In the genomic region with DNA sequence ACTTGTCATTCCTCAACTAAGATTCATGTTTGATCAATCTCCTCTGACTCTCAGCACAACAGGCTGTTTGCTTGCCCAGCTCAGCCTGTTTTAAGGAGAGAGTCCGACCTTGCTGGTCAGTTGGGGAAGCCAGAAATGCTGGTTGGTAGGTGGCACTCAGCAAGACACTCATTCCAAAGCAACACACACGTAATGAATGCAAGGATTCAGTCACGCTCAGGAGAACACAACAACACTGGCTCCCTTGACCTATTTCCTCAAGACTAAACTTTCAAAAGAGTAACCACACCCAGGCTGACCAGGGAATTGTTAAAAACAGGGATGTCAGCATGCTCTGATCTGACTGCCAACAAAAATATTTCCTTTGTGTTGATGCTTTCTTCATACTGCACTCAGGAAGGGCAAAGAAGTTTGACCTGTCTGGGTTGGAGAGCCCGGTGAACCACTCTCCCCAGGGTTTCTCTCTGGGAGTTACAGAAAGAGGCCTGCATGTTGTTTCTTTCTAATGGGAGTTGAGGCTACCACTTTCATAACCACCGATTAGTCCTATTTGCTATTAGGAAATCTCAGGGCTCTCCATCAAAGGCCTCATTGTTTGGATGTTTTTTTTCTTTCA, we compare ENCODE assay signal across 9 cellular contexts. TPM values are rescaled to one million over a fixed set of nuclear protein-coding genes. Genes with fewer than 3 reads are reported as not detected.
DNase-seq lines count a peak whose midpoint lies in the region; ATAC-seq and TF ChIP-seq lines count a peak whose summit lies in the region.
"Had no signal": no experiment of that assay in that cellular context is flagged by ENCODE, and none has a peak within 500 bp of the region (broad histone marks: within the 10 kb centered on the region; RNA-seq: fewer than 3 reads in every experiment).

No MANE protein-coding gene starts in this region.

- 57% methylated on average over 5 of the region's 5 CpGs for WGBS in smooth muscle cell (ENCODE audit: low lambda C conversion rate)

- TF ChIP-seq CTCF in astrocyte of the spinal cord (IDR thresholded peaks at IDR 0.05; ENCODE audit: low read depth, low read length): no peak
- TF ChIP-seq CTCF in smooth muscle cell (IDR thresholded peaks at IDR 0.05; ENCODE audit: borderline replicate concordance, insufficient read depth, poor library complexity, severe bottlenecking): no peak

- no peaks in the 10 kb centered on the region for H3F3A ChIP-seq in smooth muscle cell (ENCODE audit: low read depth)

- H2AFZ ChIP-seq in smooth muscle cell (ENCODE audit: low read depth): peak overlapping the region; percentile 0

- peaks cover 5% of the 10 kb centered on the region for H3K4me1 ChIP-seq in smooth muscle cell (ENCODE audit: low read depth)

- H3K4me3 ChIP-seq in astrocyte of the spinal cord (ENCODE audit: low read depth, low read length): no peak overlapping the region
- H3K4me3 ChIP-seq in smooth muscle cell: no peak overlapping the region

- no peak for ATAC-seq in HG03439 (IDR thresholded peaks at IDR 0.05; ENCODE audit: unreplicated experiment)
- no peak for ATAC-seq in HG03095 (IDR thresholded peaks at IDR 0.05; ENCODE audit: unreplicated experiment)
- ATAC-seq in HG02852 (IDR thresholded peaks at IDR 0.05; ENCODE audit: unreplicated experiment): no peak

- H3K4me2 ChIP-seq in smooth muscle cell: peak overlapping the region; percentile 8

- H4K20me1 ChIP-seq in smooth muscle cell (ENCODE audit: low read depth): no peaks in the 10 kb centered on the region

- no peaks in the 10 kb centered on the region for H3K79me2 ChIP-seq in smooth muscle cell (ENCODE audit: low read depth)

- no peaks in the 10 kb centered on the region for H3K9me3 ChIP-seq in smooth muscle cell (replicated peaks; ENCODE audit: low read depth)

- in situ Hi-C loops in astrocyte of the spinal cord (cut with HindIII; ENCODE audit: low sequenced_read_pairs): no loop called here

- no peaks in the 10 kb centered on the region for H3K36me3 ChIP-seq in smooth muscle cell (ENCODE audit: low read depth)

- DNase-seq in HCEC 1CT (peak; percentile 54), astrocyte of the spinal cord (ENCODE audit: low read depth, low spot score) (peak; percentile 94), islet precursor cell (peak; percentile 65), smooth muscle cell (lab: John Stamatoyannopoulos, UW; ENCODE audit: unreplicated experiment) (no peak), RKO (ENCODE audit: low spot score) (no peak)
- DNase-seq: activated naive CD4-positive, alpha-beta T cell had no signal

- peak overlapping the region; percentile 67 for H3K27ac ChIP-seq in smooth muscle cell (ENCODE audit: low read depth)

- H3K9ac ChIP-seq in smooth muscle cell (ENCODE audit: low read depth): no peak overlapping the region

- no peaks in the 10 kb centered on the region for H3K27me3 ChIP-seq in smooth muscle cell (ENCODE audit: low read depth)

RNA-seq across cellular contexts. Expression of a gene that starts 25.6 kb away (rescaled TPM):
- total RNA-seq in smooth muscle cell: 21.2 and 23.4 TPM in 2 replicates
- 33.2 and 42.4 TPM in 2 replicates for polyA plus RNA-seq in smooth muscle cell

Comparison
In these comparisons a context has a peak if more than half of its experiments do, and no peak if none do; other contexts are left out.
1. DNase-seq: peak in HCEC 1CT (single experiment), astrocyte of the spinal cord (single experiment) and islet precursor cell (single experiment); none in smooth muscle cell (single experiment) and RKO (single experiment).